8 cellular contexts compared by ENCODE assay signal in genomic region chr10:133257489-133258065, GRCh38. TPM values are rescaled to one million over a fixed set of nuclear protein-coding genes. Genes with fewer than 3 reads are reported as not detected.
DNase-seq lines count a peak whose midpoint lies in the region; ATAC-seq and TF ChIP-seq lines count a peak whose summit lies in the region.

No MANE protein-coding gene starts in this region.

- peak overlapping the region; percentile 54 for H3K27ac Mint-ChIP-seq in activated naive CD4-positive, alpha-beta T cell treated with anti-CD3 and anti-CD28 coated beads for 36 hours

- no peak for TF ChIP-seq POLR2A in thyroid gland (IDR thresholded peaks at IDR 0.05)

- TF ChIP-seq CTCF in thyroid gland (IDR thresholded peaks at IDR 0.05) = peak in 4 of 6 experiments; percentile 11 to 43 (median 31)

- 1 to 6% methylated on average over 11 to 12 of the region's 27 CpGs for WGBS in thyroid gland, 2 donors

- no peaks in the 10 kb centered on the region for H3K36me3 Mint-ChIP-seq in activated naive CD4-positive, alpha-beta T cell treated with anti-CD3 and anti-CD28 coated beads for 36 hours (ENCODE audit: low read depth)

- no peaks in the 10 kb centered on the region for H3K27me3 Mint-ChIP-seq in activated naive CD4-positive, alpha-beta T cell treated with anti-CD3 and anti-CD28 coated beads for 36 hours (ENCODE audit: low read depth)

- CTCF ChIA-PET in activated naive CD4-positive, alpha-beta T cell treated with anti-CD3 and anti-CD28 coated beads for 36 hours (lab: Charles Lee) = interaction anchor here (0.6 to 2.3 kb wide), 9 partner anchors 9 to 134 kb away, joined by 3 to 9 read pairs (median 4); partner anchors contain the start of gene ADAM8

- H3K9me3 ChIP-seq in thyroid gland = no peaks in the 10 kb centered on the region

- ATAC-seq in HG03439 (IDR thresholded peaks at IDR 0.05; ENCODE audit: unreplicated experiment) = no peak

- H3K4me3 ChIP-seq in thyroid gland (replicated peaks in 1 of 3) = no peak overlapping the region

- H3K4me1 ChIP-seq in thyroid gland = peaks cover 17 to 41% of the 10 kb centered on the region in 2 donors

- H3K27ac ChIP-seq in thyroid gland = peak overlapping the region in 2 of 3 donors; percentile 8 to 49

- no peaks in the 10 kb centered on the region for H3K36me3 ChIP-seq in thyroid gland

- peak overlapping the region; percentile 15 for H3K4me3 Mint-ChIP-seq in activated naive CD4-positive, alpha-beta T cell treated with anti-CD3 and anti-CD28 coated beads for 36 hours

- peaks cover 48% of the 10 kb centered on the region for H3K4me1 Mint-ChIP-seq in activated naive CD4-positive, alpha-beta T cell treated with anti-CD3 and anti-CD28 coated beads for 36 hours (ENCODE audit: low read depth)

- no peaks in the 10 kb centered on the region for H3K27me3 ChIP-seq in thyroid gland

- no peaks in the 10 kb centered on the region for H3K9me3 Mint-ChIP-seq in activated naive CD4-positive, alpha-beta T cell treated with anti-CD3 and anti-CD28 coated beads for 36 hours

- peak; percentile 59 for DNase-seq in activated naive CD4-positive, alpha-beta T cell treated with anti-CD3 and anti-CD28 coated beads for 36 hours
- DNase-seq in activated naive CD4-positive, alpha-beta T cell (lab: John Stamatoyannopoulos, UW) = no peak
- DNase-seq in NCI-H69 (lab: John Stamatoyannopoulos, UW) (peak; percentile 52), cerebellar cortex (ENCODE audit: low spot score) (peak; percentile 34), left kidney (ENCODE audit: low read depth, low spot score) (peak; percentile 73), thyroid gland (peak; percentile 66 to 69)
- no peak for DNase-seq in activated CD4-positive, CD25-positive, alpha-beta regulatory T cell treated with anti-CD3 and anti-CD28 coated beads, Interleukin-2, amount 50 U/mL, for 72 hours

- intact Hi-C loops in activated naive CD4-positive, alpha-beta T cell treated with anti-CD3 and anti-CD28 coated beads for 36 hours (cut with micrococcal nuclease) = loop anchor here (2.0 to 5.0 kb wide), 4 partner anchors 31 to 715 kb away; partner anchors contain the start of gene PAOX
- intact Hi-C loops in thyroid gland (cut with DNase I) = no loop called here

RNA-seq across cellular contexts. Expression of gene ADAM8, which starts 19.1 kb away (rescaled TPM):
- total RNA-seq in activated naive CD4-positive, alpha-beta T cell treated with anti-CD3 and anti-CD28 coated beads for 36 hours = 100 to 1,000 TPM; 112 to 120 TPM
- total RNA-seq in thyroid gland = 1 to 10 TPM; 1.6 to 9.8 (median 2.6) TPM

RNA-seq across cellular contexts. Expression of gene VENTX, which starts 19.9 kb away (rescaled TPM):
- not detected for total RNA-seq in activated naive CD4-positive, alpha-beta T cell treated with anti-CD3 and anti-CD28 coated beads for 36 hours
- total RNA-seq in thyroid gland = 1 to 10 TPM in 1 of 4 donors, under 1 TPM in 2, not detected in 1; 0.40 to 1.3 (median 0.63) TPM

RNA-seq across cellular contexts. Expression of gene UTF1, which starts 27.6 kb away (rescaled TPM):
- total RNA-seq in activated naive CD4-positive, alpha-beta T cell treated with anti-CD3 and anti-CD28 coated beads for 36 hours = not detected
- total RNA-seq in thyroid gland = not detected

RNA-seq across cellular contexts. Expression of gene TUBGCP2, which starts 51.1 kb away (rescaled TPM):
- total RNA-seq in activated naive CD4-positive, alpha-beta T cell treated with anti-CD3 and anti-CD28 coated beads for 36 hours = 10 to 100 TPM; 47.9 to 56.1 TPM
- total RNA-seq in thyroid gland = 10 to 100 TPM; 56.5 to 73.3 (median 62.9) TPM

RNA-seq across cellular contexts. Expression of gene ZNF511, which starts 51.1 kb away (rescaled TPM):
- 10 to 100 TPM; 37.1 to 39.4 TPM for total RNA-seq in activated naive CD4-positive, alpha-beta T cell treated with anti-CD3 and anti-CD28 coated beads for 36 hours
- 10 to 100 TPM; 22.0 to 53.6 (median 26.2) TPM for total RNA-seq in thyroid gland

Comparison
In these comparisons a context has a peak if more than half of its experiments do, and no peak if none do; other contexts are left out.
1. DNase-seq: peak in activated naive CD4-positive, alpha-beta T cell treated with anti-CD3 and anti-CD28 coated beads for 36 hours (single experiment), NCI-H69 (single experiment), cerebellar cortex (single experiment), left kidney (single experiment) and thyroid gland (2 of 2); none in activated naive CD4-positive, alpha-beta T cell (0 of 4) and activated CD4-positive, CD25-positive, alpha-beta regulatory T cell treated with anti-CD3 and anti-CD28 coated beads, Interleukin-2, amount 50 U/mL, for 72 hours (single experiment).
2. RNA of gene ADAM8, which starts 19.1 kb away (total RNA-seq): 112 to 120 TPM in activated naive CD4-positive, alpha-beta T cell treated with anti-CD3 and anti-CD28 coated beads for 36 hours; 1.6 to 9.8 TPM in thyroid gland; every median in the first group is over 10 times any median in the second.